Comparison of ENCODE assay signal across 1 cellular context in genomic region chr19:1123381-1123780, GRCh38.
TF ChIP-seq lines count a peak whose summit lies in the region.

No MANE protein-coding gene starts in this region.

TF ChIP-seq in GM12878, 131 proteins besides CTCF, POLR2A, EP300 and RAD21:
- TF ChIP-seq DPF2 (IDR thresholded peaks at IDR 0.05) (no peak), SP1 (IDR thresholded peaks at IDR 0.05; ENCODE audit: low read depth, low read length) (no peak), CUX1 (IDR thresholded peaks at IDR 0.05; ENCODE audit: insufficient replicate concordance, low read depth, low read length) (no peak), ZNF207 (IDR thresholded peaks at IDR 0.05; ENCODE audit: borderline replicate concordance) (no peak), BMI1 (IDR thresholded peaks at IDR 0.05; ENCODE audit: borderline replicate concordance) (no peak), TCF12 (IDR thresholded peaks at IDR 0.05; ENCODE audit: low read depth, low read length) (no peak), NR2C1 (IDR thresholded peaks at IDR 0.05) (no peak), MXI1 (IDR thresholded peaks at IDR 0.05; ENCODE audit: low read depth, low read length) (no peak), MTA3 (IDR thresholded peaks at IDR 0.05; ENCODE audit: borderline replicate concordance, low read length) (no peak), PAX5 (IDR thresholded peaks at IDR 0.05; ENCODE audit: borderline replicate concordance, low read depth, low read length) (no peak), YY1 (IDR thresholded peaks at IDR 0.05; ENCODE audit: low read depth, low read length) (no peak), E4F1 (IDR thresholded peaks at IDR 0.05; ENCODE audit: borderline replicate concordance, partially characterized antibody) (no peak), BCL3 (IDR thresholded peaks at IDR 0.05; ENCODE audit: borderline replicate concordance, insufficient read depth, low read depth, low read length, poor library complexity, severe bottlenecking) (no peak), FOXM1 (IDR thresholded peaks at IDR 0.05; ENCODE audit: low read depth, low read length) (no peak), RFX5 (IDR thresholded peaks at IDR 0.05; ENCODE audit: low read depth, low read length) (no peak)
